In the genomic region with DNA sequence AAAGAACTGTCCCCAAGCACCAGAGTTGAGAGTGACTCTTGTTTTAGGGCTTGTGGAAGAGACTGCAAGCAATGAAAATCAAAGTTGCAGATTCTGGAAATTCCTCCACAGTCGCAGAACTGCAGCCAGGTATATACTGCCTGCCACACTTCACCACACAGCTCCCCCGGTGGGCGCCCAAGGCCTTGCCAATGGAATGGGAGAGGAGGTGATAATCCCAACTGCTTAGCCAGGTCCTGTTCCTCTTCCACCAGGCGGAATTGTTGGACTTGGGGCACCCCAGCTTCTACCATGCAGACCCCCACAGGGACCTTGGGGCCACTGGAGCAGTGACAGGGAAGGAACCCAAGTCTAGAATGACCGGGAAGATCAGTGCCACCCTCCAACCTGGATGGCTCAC, we compare ENCODE assay signal across 10 cellular contexts. TPM values are rescaled to one million over a fixed set of nuclear protein-coding genes. Genes with fewer than 3 reads are reported as not detected.
DNase-seq lines count a peak whose midpoint lies in the region; ATAC-seq, FAIRE-seq and TF ChIP-seq lines count a peak whose summit lies in the region.
"Had no signal": no experiment of that assay in that cellular context is flagged by ENCODE, and none has a peak within 500 bp of the region (broad histone marks: within the 10 kb centered on the region; RNA-seq: fewer than 3 reads in every experiment).

No MANE protein-coding gene starts in this region.

- 53 to 57% (median 57%) methylated on average over 5 of the region's 5 CpGs for WGBS in ovary, 3 donors

- no peak overlapping the region for H3K27ac ChIP-seq in ovary

- no peak for TF ChIP-seq POLR2A in ovary (IDR thresholded peaks at IDR 0.05)

- peak; percentile 7 for TF ChIP-seq CTCF in D721Med (IDR thresholded peaks at IDR 0.05; ENCODE audit: insufficient read depth, missing control alignments)
- peak; percentile 37 for TF ChIP-seq CTCF in bronchial epithelial cell (IDR thresholded peaks at IDR 0.05; ENCODE audit: insufficient read depth, low read length, severe bottlenecking)
- TF ChIP-seq CTCF in mucosa of descending colon (IDR thresholded peaks at IDR 0.05), result peak; percentile 18
- TF ChIP-seq CTCF in ovary (IDR thresholded peaks at IDR 0.05), result no peak

- H3K4me1 ChIP-seq in mucosa of descending colon (ENCODE audit: low read depth) (peaks cover 4% of the 10 kb centered on the region), ovary (ENCODE audit: insufficient read depth) (no peaks in the 10 kb centered on the region)

- in situ Hi-C loops in KBM-7 (cut with MboI; ENCODE audit: low pct_unique_long_range_greater_than_20kb, low sequenced_read_pairs), result no loop called here

- H3K27me3 ChIP-seq in bronchial epithelial cell (ENCODE audit: control insufficient read depth, insufficient read depth, low read length) (peaks cover 3% of the 10 kb centered on the region), ovary (no peaks in the 10 kb centered on the region)

- no peak for DNase-seq in D721Med (ENCODE audit: insufficient read length, low spot score)
- peak; percentile 20 for DNase-seq in HPDE6-E6E7 (ENCODE audit: extremely low spot score)
- no peak for DNase-seq in bronchial epithelial cell (ENCODE audit: low read depth)
- DNase-seq in mucosa of descending colon, result no peak
- DNase-seq in KBM-7, result no peak
- DNase-seq in NCI-H748 treated with DMSO at 0.1 percent for 48 hours (lab: John Stamatoyannopoulos, UW), result no peak
- DNase-seq in ovary, result no peak
- DNase-seq: activated T-cell treated with anti-CD3 and anti-CD28 coated beads, Interleukin-2, amount 50 U/mL, for 48 hours; effector CD8-positive, alpha-beta T cell; NCI-H2029 had no signal

- intact Hi-C loops in mucosa of descending colon (cut with DNase I, micrococcal nuclease), result no loop called here
- intact Hi-C loops in ovary (cut with DNase I), result no loop called here

- H3K9me3 ChIP-seq in mucosa of descending colon (no peaks in the 10 kb centered on the region), ovary (no peaks in the 10 kb centered on the region)

- no peaks in the 10 kb centered on the region for H3K36me3 ChIP-seq in bronchial epithelial cell (ENCODE audit: control insufficient read depth, insufficient read depth, low read length)
- no peaks in the 10 kb centered on the region for H3K36me3 ChIP-seq in mucosa of descending colon (ENCODE audit: low read depth)
- no peaks in the 10 kb centered on the region for H3K36me3 ChIP-seq in ovary

- TF ChIP-seq EP300 in ovary (IDR thresholded peaks at IDR 0.05), result no peak

- FAIRE-seq in D721Med (lab: Jason Lieb, UNC) (no peak), bronchial epithelial cell (lab: Jason Lieb, UNC) (no peak)

- no peak overlapping the region for H3K4me3 ChIP-seq in bronchial epithelial cell (ENCODE audit: low read depth, low read length)
- H3K4me3 ChIP-seq in mucosa of descending colon, result no peak overlapping the region
- no peak overlapping the region for H3K4me3 ChIP-seq in ovary

- ATAC-seq in mucosa of descending colon, result no peak

RNA-seq across cellular contexts. Expression of gene PDIA6, which starts 4.8 kb away (rescaled TPM):
- total RNA-seq in bronchial epithelial cell (418 and 582 TPM in 2 replicates), mucosa of descending colon (100 to 1,000 TPM; 121 to 168 (median 126) TPM), ovary (100 to 1,000 TPM in 4 of 7 donors, 10 to 100 TPM in 3; 60.6 to 166 (median 109) TPM)
- polyA plus RNA-seq in ovary, result 100 to 1,000 TPM; 102 to 220 TPM

Comparison
In these comparisons a context has a peak if more than half of its experiments do, and no peak if none do; other contexts are left out.
1. CTCF ChIP-seq: peak in D721Med (single experiment), bronchial epithelial cell (single experiment) and mucosa of descending colon (single experiment); none in ovary (0 of 3).